ENCODE assay signal across 8 cellular contexts in the genomic region with DNA sequence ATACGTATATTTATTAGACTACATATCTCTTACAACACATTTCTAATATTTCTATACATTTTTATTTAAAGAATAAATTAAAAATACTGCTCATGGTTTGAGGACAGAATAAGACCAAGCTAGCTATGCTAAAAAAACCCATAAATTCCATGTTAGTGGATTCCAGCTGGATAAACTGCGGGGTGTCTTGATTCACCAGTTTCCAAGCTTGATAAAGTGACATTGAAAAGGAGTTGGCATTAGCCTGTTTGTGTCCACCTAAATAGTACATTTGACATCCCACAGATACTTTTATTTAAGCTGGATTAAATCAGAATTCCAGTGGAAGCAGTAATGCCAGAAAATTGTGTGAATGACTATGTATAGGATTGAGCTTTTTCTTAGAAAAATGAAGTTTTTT.
"Had no signal": no experiment of that assay in that cellular context is flagged by ENCODE, and none has a peak within 500 bp of the region (broad histone marks: within the 10 kb centered on the region; RNA-seq: fewer than 3 reads in every experiment).

No MANE protein-coding gene starts in this region.

- DNase-seq: GOT3, H7, HFFc6 had no signal

- ATAC-seq: HCT116, HepG2 had no signal

- H3K36me3 ChIP-seq: HAP-1 had no signal

- H3K4me3 ChIP-seq: HAP-1 had no signal

- H3K27me3 Mint-ChIP-seq: IgD-negative memory B cell had no signal

- H3K4me1 ChIP-seq: HAP-1 had no signal

- H3K4me3 Mint-ChIP-seq: HFFc6, IgD-negative memory B cell had no signal

- H3K27ac ChIP-seq: HL-60 had no signal

- H3K9me3 ChIP-seq: HAP-1 had no signal

- H3K27ac Mint-ChIP-seq: HFFc6, IgD-negative memory B cell had no signal

- H3K4me1 Mint-ChIP-seq: IgD-negative memory B cell had no signal

- H3K36me3 Mint-ChIP-seq: IgD-negative memory B cell had no signal
